ENCODE assay signal across 11 cellular contexts in genomic region chr2:31987454-31987853, GRCh38. TPM values are rescaled to one million over a fixed set of nuclear protein-coding genes. Genes with fewer than 3 reads are reported as not detected.
DNase-seq lines count a peak whose midpoint lies in the region; ATAC-seq, FAIRE-seq and TF ChIP-seq lines count a peak whose summit lies in the region.
"Had no signal": no experiment of that assay in that cellular context is flagged by ENCODE, and none has a peak within 500 bp of the region (broad histone marks: within the 10 kb centered on the region; RNA-seq: fewer than 3 reads in every experiment).

No MANE protein-coding gene starts in this region.

- no peak for FAIRE-seq in frontal cortex (lab: Jason Lieb, UNC)

- DNase-seq in heart right ventricle = no peak
- no peak for DNase-seq in left ventricle myocardium inferior
- peak; percentile 52 for DNase-seq in fibroblast of the aortic adventitia (ENCODE audit: low read depth)
- DNase-seq in anterior cingulate cortex (lab: John Stamatoyannopoulos, UW) = no peak
- no peak for DNase-seq in cortex of kidney (lab: John Stamatoyannopoulos, UW)
- no peak for DNase-seq in frontal cortex (ENCODE audit: low spot score in 2 of 2)
- DNase-seq in hepatocyte (ENCODE audit: low spot score) = no peak
- DNase-seq: Caco-2; NCI-H2081; stimulated activated naive CD4-positive, alpha-beta T cell treated with Interleukin-2 at 50 U/mL for 16 hours had no signal

- TF ChIP-seq CTCF in heart right ventricle (IDR thresholded peaks at IDR 0.05) = no peak
- TF ChIP-seq CTCF in left ventricle myocardium inferior (IDR thresholded peaks at IDR 0.05; ENCODE audit: borderline replicate concordance) = no peak
- TF ChIP-seq CTCF in fibroblast of the aortic adventitia (IDR thresholded peaks at IDR 0.05; ENCODE audit: insufficient read depth, low read length) = no peak
- no peak for TF ChIP-seq CTCF in hepatocyte (IDR thresholded peaks at IDR 0.05; ENCODE audit: poor library complexity)

- H3K36me3 ChIP-seq in heart right ventricle = no peaks in the 10 kb centered on the region
- H3K36me3 ChIP-seq in left ventricle myocardium inferior = peaks cover 2% of the 10 kb centered on the region
- H3K36me3 ChIP-seq in hepatocyte (replicated peaks; ENCODE audit: insufficient read depth, low read depth) = no peaks in the 10 kb centered on the region

- H3K9me3 ChIP-seq in heart right ventricle (no peaks in the 10 kb centered on the region), left ventricle myocardium inferior (replicated peaks) (no peaks in the 10 kb centered on the region), hepatocyte (ENCODE audit: low read depth) (no peaks in the 10 kb centered on the region)
- H3K9me3 ChIP-seq: Caco-2 had no signal

- intact Hi-C loops in heart right ventricle (cut with DNase I) (no loop called here), left ventricle myocardium inferior (cut with micrococcal nuclease) (no loop called here)

- H4K20me1 ChIP-seq in hepatocyte (ENCODE audit: insufficient read depth, poor library complexity, severe bottlenecking) = peaks cover 5% of the 10 kb centered on the region

- peak overlapping the region in 6 of 10 donors; percentile 22 to 80 (median 62) for H3K27ac ChIP-seq in heart right ventricle
- no peak overlapping the region for H3K27ac ChIP-seq in left ventricle myocardium inferior (replicated peaks)
- no peak overlapping the region for H3K27ac ChIP-seq in hepatocyte

- H3K9me2 ChIP-seq in hepatocyte (replicated peaks; ENCODE audit: insufficient read depth) = no peaks in the 10 kb centered on the region

- H3K79me2 ChIP-seq in hepatocyte = peaks cover 99% of the 10 kb centered on the region

- no peak overlapping the region for H3K4me2 ChIP-seq in hepatocyte

- H3K4me3 ChIP-seq in heart right ventricle (no peak overlapping the region), left ventricle myocardium inferior (no peak overlapping the region), fibroblast of the aortic adventitia (ENCODE audit: low read depth, low read length) (no peak overlapping the region), hepatocyte (no peak overlapping the region)

- ATAC-seq in heart right ventricle = peak; percentile 49 to 93 (median 82)
- ATAC-seq in SK-N-SH treated with all-trans-retinoic acid at 6 μM for 48 hours = peak; percentile 74

- H3K27me3 ChIP-seq in heart right ventricle (no peaks in the 10 kb centered on the region), left ventricle myocardium inferior (ENCODE audit: low read depth) (no peaks in the 10 kb centered on the region), hepatocyte (no peaks in the 10 kb centered on the region)

- H3K4me1 ChIP-seq in heart right ventricle = peaks cover 0 to 35% (median 18%) of the 10 kb centered on the region in 9 donors
- peaks cover 29% of the 10 kb centered on the region for H3K4me1 ChIP-seq in left ventricle myocardium inferior
- H3K4me1 ChIP-seq in hepatocyte (ENCODE audit: insufficient read depth) = no peaks in the 10 kb centered on the region

- H2AFZ ChIP-seq in hepatocyte = no peak overlapping the region

TF ChIP-seq in SK-N-SH treated with all-trans-retinoic acid at 6 μM for 48 hours, 23 proteins besides CTCF, POLR2A, EP300 and RAD21:
- TF ChIP-seq CREB5 (CRISPR knock-in tag; IDR thresholded peaks at IDR 0.05; ENCODE audit: low read depth) (peak; percentile 89), ZFP30 (CRISPR knock-in tag; IDR thresholded peaks at IDR 0.05) (no peak), ISL1 (CRISPR knock-in tag; IDR thresholded peaks at IDR 0.05) (peak; percentile 77)

RNA-seq across cellular contexts. Expression of gene MEMO1, which starts 23.4 kb away (rescaled TPM):
- total RNA-seq in heart right ventricle (10 to 100 TPM; 43.6 to 67.3 (median 54.1) TPM), left ventricle myocardium inferior (41.9 TPM), fibroblast of the aortic adventitia (ENCODE audit: low replicate concordance) (5.6 and 41.2 TPM in 2 replicates), frontal cortex (77.9 TPM), hepatocyte (26.0 and 58.8 TPM in 2 replicates)
- polyA plus RNA-seq in heart right ventricle (10 to 100 TPM; 47.7 to 73.9 TPM), hepatocyte (35.1 and 43.9 TPM in 2 replicates)

RNA-seq across cellular contexts. Expression of gene DPY30, which starts 52.2 kb away (rescaled TPM):
- 10 to 100 TPM; 35.1 to 47.7 (median 42.9) TPM for total RNA-seq in heart right ventricle
- polyA plus RNA-seq in heart right ventricle = 10 to 100 TPM; 53.5 to 57.8 TPM
- 37.5 TPM for total RNA-seq in left ventricle myocardium inferior
- 43.6 and 77.6 TPM in 2 replicates for total RNA-seq in fibroblast of the aortic adventitia (ENCODE audit: low replicate concordance)
- 69.3 TPM for total RNA-seq in frontal cortex
- 108 and 120 TPM in 2 replicates for total RNA-seq in hepatocyte
- polyA plus RNA-seq in hepatocyte = 117 and 121 TPM in 2 replicates

Comparison
In these comparisons a context has a peak if more than half of its experiments do, and no peak if none do; other contexts are left out.
1. H3K27ac ChIP-seq: peak in heart right ventricle (6 of 10); none in left ventricle myocardium inferior (single experiment) and hepatocyte (single experiment).